8 cellular contexts compared by ENCODE assay signal in the genomic region with DNA sequence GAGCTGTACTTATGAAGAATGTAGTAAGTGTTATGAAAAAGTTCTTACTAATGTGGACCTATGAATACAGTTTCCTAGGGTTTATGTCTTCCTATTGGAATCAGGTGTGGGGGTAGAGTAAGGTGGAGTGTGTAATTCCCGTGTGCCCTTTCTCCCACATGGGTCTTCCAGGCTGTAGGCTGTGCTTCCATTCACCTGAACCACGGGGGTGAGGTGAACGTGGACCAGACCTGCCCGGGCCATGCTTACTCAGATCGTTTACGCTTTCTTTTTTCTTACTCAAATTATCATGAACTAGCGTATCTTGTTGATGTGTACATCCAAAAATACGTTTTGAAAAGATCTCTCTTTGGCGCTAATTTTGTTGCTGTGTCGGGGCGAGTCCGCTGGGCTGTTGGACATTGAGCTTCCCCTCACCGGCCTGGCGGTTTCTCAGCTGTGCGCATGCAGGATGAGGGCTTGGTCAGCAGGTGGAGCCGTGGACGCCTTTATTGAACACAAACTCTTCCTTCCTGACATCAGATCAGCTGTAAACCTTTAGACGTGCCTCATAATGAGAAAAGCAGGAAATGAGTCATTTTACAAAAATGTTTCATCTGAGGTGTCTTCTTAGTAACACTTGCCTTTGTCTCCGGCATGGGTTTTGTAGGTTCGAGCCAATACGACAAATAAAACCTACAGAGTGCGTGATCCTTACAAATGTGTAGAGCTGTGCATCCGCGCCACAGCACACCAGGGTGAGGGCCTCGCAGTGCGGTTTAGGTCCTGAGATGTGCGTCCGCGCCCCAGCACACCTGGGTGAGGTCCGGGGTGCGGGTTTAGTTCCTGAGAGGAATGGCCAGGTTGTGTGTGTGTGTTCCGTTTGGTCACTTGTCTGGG. TPM values are rescaled to one million over a fixed set of nuclear protein-coding genes. Genes with fewer than 3 reads are reported as not detected.
DNase-seq lines count a peak whose midpoint lies in the region; ATAC-seq and TF ChIP-seq lines count a peak whose summit lies in the region.

No MANE protein-coding gene starts in this region.

- intact Hi-C loops in CD4-positive, alpha-beta T cell (cut with DNase I, micrococcal nuclease): loop anchor here (1.0 to 10.0 kb wide), 5 partner anchors 275 to 1933 kb away; no protein-coding TSS in a partner anchor
- intact Hi-C loops in head of caudate nucleus (cut with DNase I): no loop called here

- peak overlapping the region; percentile 71 for H3K27ac ChIP-seq in CD4-positive, alpha-beta T cell (ENCODE audit: low read depth, low read length)

- H3K27me3 ChIP-seq in CD4-positive, alpha-beta T cell (ENCODE audit: control insufficient read depth, insufficient read depth, low read length): no peaks in the 10 kb centered on the region

- peak overlapping the region; percentile 11 for H3K4me3 Mint-ChIP-seq in CD4-positive, alpha-beta T cell

- TF ChIP-seq CTCF in CD4-positive, alpha-beta T cell (IDR thresholded peaks at IDR 0.05): peak; percentile 86

- DNase-seq in CD4-positive, alpha-beta T cell: peak; percentile 62 to 78 (median 67)
- DNase-seq in SHP77 treated with DMSO at 0.1 percent for 48 hours (lab: John Stamatoyannopoulos, UW) (peak; percentile 48), activated gamma-delta T cell treated with Interleukin-2 at 50 U/mL for 16 hours (peak; percentile 75), head of caudate nucleus (peak; percentile 24 to 77 (median 53)), retina (peak; percentile 61), NCI-H1105 (lab: John Stamatoyannopoulos, UW) (no peak)

- CTCF ChIA-PET in CD4-positive, alpha-beta T cell (lab: Charles Lee): interaction anchor here (0.7 to 1.4 kb wide), 9 partner anchors 13 to 1933 kb away, joined by 3 to 6 read pairs (median 3); a partner anchor contains a TSS

- H3K9me3 Mint-ChIP-seq in CD4-positive, alpha-beta T cell: no peaks in the 10 kb centered on the region

- POLR2A ChIA-PET in CD4-positive, alpha-beta T cell (lab: Charles Lee): interaction anchor here (0.7 kb wide), 2 partner anchors 61 to 257 kb away, joined by 4 read pairs; no protein-coding TSS in a partner anchor

- H3K9me3 ChIP-seq in CD4-positive, alpha-beta T cell (ENCODE audit: control insufficient read depth, low read length): no peaks in the 10 kb centered on the region

- H3K27me3 Mint-ChIP-seq in CD4-positive, alpha-beta T cell: no peaks in the 10 kb centered on the region

- H3K36me3 Mint-ChIP-seq in CD4-positive, alpha-beta T cell (ENCODE audit: low read depth): peaks cover 91% of the 10 kb centered on the region

- H3K27ac Mint-ChIP-seq in CD4-positive, alpha-beta T cell: peak overlapping the region; percentile 79

- peak; percentile 90 for ATAC-seq in CD4-positive, alpha-beta T cell (ENCODE audit: poor library complexity)
- peak; percentile 91 for ATAC-seq in GM19023 (IDR thresholded peaks at IDR 0.05; ENCODE audit: unreplicated experiment)
- peak; percentile 80 for ATAC-seq in HG03457 (IDR thresholded peaks at IDR 0.05; ENCODE audit: unreplicated experiment)

- peaks cover 26% of the 10 kb centered on the region for H3K4me1 Mint-ChIP-seq in CD4-positive, alpha-beta T cell (ENCODE audit: low read depth)

RNA-seq across cellular contexts. Expression of a gene that starts 53.8 kb away (rescaled TPM):
- total RNA-seq in CD4-positive, alpha-beta T cell: 10 to 100 TPM; 17.0 to 17.7 TPM
